ENCODE assay signal across 8 cellular contexts in the genomic region with DNA sequence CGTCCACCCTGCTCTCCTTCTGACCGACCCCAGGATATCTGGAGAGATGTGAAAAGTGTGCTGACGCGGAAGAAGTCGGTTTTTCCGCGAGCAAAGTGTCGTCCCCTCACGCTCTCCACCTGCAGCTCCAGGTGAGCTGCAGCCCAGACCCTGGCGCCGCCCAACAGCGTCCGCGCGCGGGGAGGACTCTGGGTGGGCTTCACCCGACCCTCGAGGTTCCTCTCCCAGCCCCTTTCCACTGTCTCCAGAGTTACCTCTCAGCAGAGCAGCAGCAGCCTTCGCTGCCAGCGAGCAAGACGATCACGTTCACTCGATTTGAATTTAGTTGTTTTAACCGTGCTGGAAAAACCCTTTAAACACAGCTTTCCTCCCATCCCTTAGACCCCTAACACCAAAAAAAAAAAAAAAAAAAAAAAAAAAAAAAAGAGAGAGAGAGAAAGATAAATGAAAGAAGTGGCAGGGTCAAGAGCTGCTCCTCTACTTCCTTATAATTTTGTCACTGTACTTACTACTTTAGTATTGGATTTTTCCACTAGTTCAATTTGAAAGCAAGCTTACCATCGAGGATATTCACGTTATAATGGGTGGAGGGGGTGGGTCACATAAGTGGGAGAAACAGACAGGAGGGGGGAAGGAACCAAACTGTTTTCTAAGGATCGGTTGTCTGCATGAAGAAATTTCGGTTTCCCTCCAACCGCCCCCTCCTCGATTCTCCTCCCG. TPM values are rescaled to one million over a fixed set of nuclear protein-coding genes. Genes with fewer than 3 reads are reported as not detected.
A peak's percentile ranks its signal among the peaks of the same experiment; 100 is the strongest.
DNase-seq lines count a peak whose midpoint lies in the region; ATAC-seq and TF ChIP-seq lines count a peak whose summit lies in the region.

No MANE protein-coding gene starts in this region.

- H3K36me3 Mint-ChIP-seq in CD8-positive, alpha-beta T cell: peaks cover 25% of the 10 kb centered on the region

- TF ChIP-seq POLR2A in NB4 (IDR thresholded peaks at IDR 0.05; ENCODE audit: extremely low read depth, insufficient read length): no peak
- no peak for TF ChIP-seq POLR2A in lower leg skin (IDR thresholded peaks at IDR 0.05)
- TF ChIP-seq POLR2A in thyroid gland (IDR thresholded peaks at IDR 0.05): no peak

- WGBS in lower leg skin, 2 donors: 0% methylated on average over 16 to 31 of the region's 31 CpGs
- WGBS in thyroid gland, 2 donors: 0 to 1% methylated on average over 24 to 30 of the region's 31 CpGs

- TF ChIP-seq CTCF in CD8-positive, alpha-beta T cell (IDR thresholded peaks at IDR 0.05): no peak
- no peak for TF ChIP-seq CTCF in NB4 (IDR thresholded peaks at IDR 0.05; ENCODE audit: low read depth, low read length)
- TF ChIP-seq CTCF in choroid plexus epithelial cell (conservative IDR thresholded peaks at IDR 0.05; ENCODE audit: low read depth, low read length): no peak
- TF ChIP-seq CTCF in lower leg skin (IDR thresholded peaks at IDR 0.05): no peak
- TF ChIP-seq CTCF in thyroid gland (IDR thresholded peaks at IDR 0.05): no peak

- CTCF ChIA-PET in CD8-positive, alpha-beta T cell (lab: Charles Lee): interaction anchor here (0.6 to 1.3 kb wide), 5 partner anchors 31 to 398 kb away, joined by 3 read pairs; no protein-coding TSS in a partner anchor

- peak overlapping the region; percentile 95 for H3K4me3 ChIP-seq in CD8-positive, alpha-beta T cell (ENCODE audit: low read depth, low read length)
- peak overlapping the region; percentile 56 for H3K4me3 ChIP-seq in NB4 (ENCODE audit: low read depth, low read length)
- peak overlapping the region; percentile 80 for H3K4me3 ChIP-seq in choroid plexus epithelial cell (ENCODE audit: low read depth, low read length)
- H3K4me3 ChIP-seq in lower leg skin (ENCODE audit: low read depth, poor library complexity, severe bottlenecking): peak overlapping the region; percentile 85
- H3K4me3 ChIP-seq in thyroid gland (replicated peaks in 1 of 3): peak overlapping the region; percentile 68 to 95 (median 75)

- no peaks in the 10 kb centered on the region for H3K27me3 ChIP-seq in CD8-positive, alpha-beta T cell (ENCODE audit: insufficient read depth, low read length)
- H3K27me3 ChIP-seq in thyroid gland: no peaks in the 10 kb centered on the region

- no peaks in the 10 kb centered on the region for H3K36me3 ChIP-seq in CD8-positive, alpha-beta T cell (ENCODE audit: insufficient read depth, low read length)
- H3K36me3 ChIP-seq in thyroid gland: no peaks in the 10 kb centered on the region

- POLR2A ChIA-PET in CD8-positive, alpha-beta T cell (lab: Charles Lee): interaction anchor here (0.6 to 5.8 kb wide), 36 partner anchors 9 to 826 kb away, joined by 3 to 93 read pairs (median 4); partner anchors contain the start of genes ARHGAP10, PRMT9 and TMEM184C

- H3K4me3 Mint-ChIP-seq in CD8-positive, alpha-beta T cell: peak overlapping the region; percentile 98

- ATAC-seq in CD8-positive, alpha-beta T cell: peak; percentile 3
- peak; percentile 3 for ATAC-seq in GM21360 (IDR thresholded peaks at IDR 0.05; ENCODE audit: unreplicated experiment)
- ATAC-seq in HG02981 (IDR thresholded peaks at IDR 0.05; ENCODE audit: unreplicated experiment): no peak

- peaks cover 50% of the 10 kb centered on the region for H3K4me1 ChIP-seq in CD8-positive, alpha-beta T cell (ENCODE audit: insufficient read depth, low read length)
- peaks cover 10 to 23% of the 10 kb centered on the region in 2 donors for H3K4me1 ChIP-seq in thyroid gland

- DNase-seq in CD8-positive, alpha-beta T cell: peak in 2 of 7 experiments; percentile 27 to 51
- no peak for DNase-seq in NB4 (ENCODE audit: low read depth)
- DNase-seq in choroid plexus epithelial cell (ENCODE audit: low read depth): peak; percentile 23
- DNase-seq in lower leg skin (ENCODE audit: low spot score in 2 of 2): peak in 1 of 2 donors; percentile 21
- DNase-seq in thyroid gland: peak; percentile 12 to 34
- DNase-seq in NCI-H226: no peak

- intact Hi-C loops in CD8-positive, alpha-beta T cell (cut with DNase I, micrococcal nuclease): loop anchor here (1.0 to 10.0 kb wide), 10 partner anchors 10 to 1918 kb away; partner anchors contain the start of genes ARHGAP10 (in 2 of the 2), SLC10A7 (in 1 of the 2) and TMEM184C (in 1 of the 2)
- intact Hi-C loops in lower leg skin (cut with DNase I; ENCODE audit: low total_unique reads): no loop called here
- intact Hi-C loops in thyroid gland (cut with DNase I): no loop called here

- peak overlapping the region; percentile 99 for H3K27ac Mint-ChIP-seq in CD8-positive, alpha-beta T cell

- H3K27ac ChIP-seq in CD8-positive, alpha-beta T cell (ENCODE audit: low read depth, low read length): peak overlapping the region; percentile 99
- peak overlapping the region; percentile 78 to 95 (median 95) for H3K27ac ChIP-seq in thyroid gland

- H3K9me3 Mint-ChIP-seq in CD8-positive, alpha-beta T cell: no peaks in the 10 kb centered on the region

- H3K9me3 ChIP-seq in CD8-positive, alpha-beta T cell (ENCODE audit: low read length): no peaks in the 10 kb centered on the region
- no peaks in the 10 kb centered on the region for H3K9me3 ChIP-seq in thyroid gland

- no peaks in the 10 kb centered on the region for H3K27me3 Mint-ChIP-seq in CD8-positive, alpha-beta T cell (ENCODE audit: low read depth)

- H3K4me1 Mint-ChIP-seq in CD8-positive, alpha-beta T cell (ENCODE audit: low read depth): peaks cover 52% of the 10 kb centered on the region

RNA-seq across cellular contexts. Expression of gene NR3C2, which starts 0.8 kb away (rescaled TPM):
- 10 to 100 TPM; 29.6 to 32.4 TPM for total RNA-seq in CD8-positive, alpha-beta T cell
- total RNA-seq in lower leg skin (10 to 100 TPM in 3 of 4 donors, 1 to 10 TPM in 1; 9.7 to 21.3 (median 10.6) TPM), thyroid gland (100 to 1,000 TPM in 1 of 4 donors, 10 to 100 TPM in 3; 51.6 to 161 (median 72.3) TPM)

Comparison
In these comparisons a context has a peak if more than half of its experiments do, and no peak if none do; other contexts are left out.
1. DNase-seq: peak in choroid plexus epithelial cell (single experiment) and thyroid gland (2 of 2); none in NB4 (single experiment) and NCI-H226 (single experiment).
2. intact Hi-C loops: an anchor here in CD8-positive, alpha-beta T cell (1.0 to 10.0 kb wide); none called in lower leg skin and thyroid gland.
3. Peak in every context shown above with its lines, with median percentiles within 50 percentile points of each other: H3K4me3 ChIP-seq.